1 cellular context compared by ENCODE assay signal in genomic region chr16:86995456-86995855, GRCh38.
TF ChIP-seq lines count a peak whose summit lies in the region.

No MANE protein-coding gene starts in this region.

TF ChIP-seq in SK-N-SH, 30 proteins besides CTCF, POLR2A, EP300 and RAD21 (continued from another document):
- TF ChIP-seq POLR2AphosphoS5 (IDR thresholded peaks at IDR 0.05; ENCODE audit: low read depth, low read length) (no peak), SIN3A (IDR thresholded peaks at IDR 0.05; ENCODE audit: borderline replicate concordance, low read depth, low read length) (no peak), MEF2A (IDR thresholded peaks at IDR 0.05; ENCODE audit: borderline replicate concordance, low read depth) (no peak), SMC3 (IDR thresholded peaks at IDR 0.05; ENCODE audit: low read depth, low read length) (no peak), RXRA (IDR thresholded peaks at IDR 0.05; ENCODE audit: borderline replicate concordance, low read depth) (no peak), JUND (IDR thresholded peaks at IDR 0.05) (no peak), FOXM1 (IDR thresholded peaks at IDR 0.05; ENCODE audit: low read depth) (no peak), IRF3 (IDR thresholded peaks at IDR 0.05; ENCODE audit: low read depth, low read length) (no peak)
